16 cellular contexts compared by ENCODE assay signal in the genomic region with DNA sequence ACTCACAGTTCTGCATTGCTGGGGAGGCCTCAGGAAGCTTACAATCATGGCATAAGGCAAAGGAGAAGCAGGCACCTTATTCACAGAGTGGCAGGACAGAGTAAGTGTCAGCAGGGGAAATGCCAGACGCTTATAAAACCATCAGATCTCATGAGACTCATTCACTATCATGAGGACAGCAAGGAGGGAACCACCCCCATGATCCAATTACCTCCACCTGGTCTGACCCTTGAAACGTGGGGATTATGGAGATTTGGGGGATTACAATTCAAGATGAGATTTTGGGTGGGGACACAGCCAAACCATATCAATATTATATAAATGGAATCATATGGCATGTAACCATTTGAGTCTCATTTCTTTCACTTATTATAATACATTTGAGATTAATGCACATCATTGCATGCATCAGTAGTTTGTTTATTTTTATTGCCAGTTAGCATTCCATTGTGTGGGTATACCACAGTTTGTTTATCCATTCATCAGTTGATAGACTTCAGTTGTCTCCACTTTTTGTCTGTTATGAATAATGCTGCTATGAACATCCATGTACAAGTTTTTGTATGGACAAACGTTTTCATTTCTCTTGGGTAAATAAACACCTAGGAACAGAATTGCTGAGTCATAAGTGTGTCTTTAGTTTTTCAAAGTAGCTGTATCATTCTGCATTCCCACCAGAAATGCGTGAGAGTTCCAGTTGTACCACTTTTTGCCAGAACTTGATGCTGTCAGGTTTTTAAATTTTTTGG. TPM values are rescaled to one million over a fixed set of nuclear protein-coding genes. Genes with fewer than 3 reads are reported as not detected.
DNase-seq lines count a peak whose midpoint lies in the region; ATAC-seq, FAIRE-seq and TF ChIP-seq lines count a peak whose summit lies in the region.
"Had no signal": no experiment of that assay in that cellular context is flagged by ENCODE, and none has a peak within 500 bp of the region (broad histone marks: within the 10 kb centered on the region; RNA-seq: fewer than 3 reads in every experiment).

No MANE protein-coding gene starts in this region.

- no peaks in the 10 kb centered on the region for H3K9me3 ChIP-seq in K562 (replicated peaks; ENCODE audit: control insufficient read depth, insufficient read depth, low read depth, low read length)
- no peaks in the 10 kb centered on the region for H3K9me3 ChIP-seq in tibial nerve
- H3K9me3 ChIP-seq: BLaER1 treated with 17β-estradiol and CSF1 and Interleukin-3, amounts not matched to agents 10 nM and 100 nM; psoas muscle had no signal

- TF ChIP-seq EP300 in K562 (IDR thresholded peaks at IDR 0.05; ENCODE audit: low read length) (no peak), tibial nerve (IDR thresholded peaks at IDR 0.05) (no peak)

- H3K4me2 ChIP-seq in K562 (ENCODE audit: insufficient read depth, low read length) = peak overlapping the region; percentile 35
- H3K4me2 ChIP-seq: BLaER1 treated with 17β-estradiol and CSF1 and Interleukin-3, amounts not matched to agents 10 nM and 100 nM had no signal

- no peak overlapping the region; a peak in 1 of 4 replicates for H3K9ac ChIP-seq in K562 (ENCODE audit: insufficient read depth in 1 of 2, low read depth in 2 of 2, low read length in 2 of 2)
- H3K9ac ChIP-seq: BLaER1 treated with 17β-estradiol and CSF1 and Interleukin-3, amounts not matched to agents 10 nM and 100 nM had no signal

- H3K4me3 ChIP-seq in K562 (no peak overlapping the region), tibial nerve (no peak overlapping the region)
- H3K4me3 ChIP-seq: BLaER1 treated with 17β-estradiol and CSF1 and Interleukin-3, amounts not matched to agents 10 nM and 100 nM; psoas muscle; SK-N-MC had no signal

- H3K27ac ChIP-seq in K562 (ENCODE audit: extremely low read depth, low read depth, low read length) = no peak overlapping the region; the same call in 2 of the 3 replicates
- no peak overlapping the region for H3K27ac ChIP-seq in foreskin keratinocyte
- H3K27ac ChIP-seq in tibial nerve = no peak overlapping the region
- H3K27ac ChIP-seq: BLaER1 treated with 17β-estradiol and CSF1 and Interleukin-3, amounts not matched to agents 10 nM and 100 nM; psoas muscle; SK-N-MC had no signal

- TF ChIP-seq POLR2A in K562 (conservative IDR thresholded peaks at IDR 0.05) = no peak
- TF ChIP-seq POLR2A in tibial nerve (IDR thresholded peaks at IDR 0.05) = no peak

- peak; percentile 13 for DNase-seq in Daoy (ENCODE audit: low read depth)
- DNase-seq in NCI-H460 (ENCODE audit: extremely low read depth, low read depth) = peak; percentile 49
- peak in 2 of 4 experiments; percentile 16 to 33 for DNase-seq in K562 (ENCODE audit: extremely low read depth in 1 of 4, low spot score in 3 of 4)
- DNase-seq in foreskin keratinocyte = peak; percentile 44 to 54
- no peak for DNase-seq in NCI-H510A treated with DMSO at 0.1 percent for 48 hours (lab: John Stamatoyannopoulos, UW)
- DNase-seq in activated CD8-positive, alpha-beta memory T cell treated with anti-CD3 and anti-CD28 coated beads, Interleukin-2, amount 50 U/mL, for 4 hours = no peak
- DNase-seq in tibial nerve (ENCODE audit: low spot score in 2 of 2) = no peak
- DNase-seq: activated CD8-positive, alpha-beta memory T cell treated with anti-CD3 and anti-CD28 coated beads, Interleukin-2, amount 10 ng/mL, durations not matched to agents 7 days and 5 days; activated naive CD4-positive, alpha-beta T cell; caudate nucleus; naive thymus-derived CD4-positive, alpha-beta T cell; psoas muscle had no signal

- H3K36me3 ChIP-seq in K562 (ENCODE audit: control insufficient read depth, insufficient read depth, low read length) (no peaks in the 10 kb centered on the region), tibial nerve (no peaks in the 10 kb centered on the region)
- H3K36me3 ChIP-seq: BLaER1 treated with 17β-estradiol and CSF1 and Interleukin-3, amounts not matched to agents 10 nM and 100 nM had no signal

- no TSS peak for BruUV-seq in K562 (replicated peaks; lab: Mats Ljungman, UMichigan)

- in situ Hi-C loops in K562 (cut with MboI) = no loop called here

- H3K4me1 ChIP-seq in K562 (replicated peaks in 1 of 2; ENCODE audit: control insufficient read depth in 2 of 2, insufficient read depth in 2 of 2, low read length in 2 of 2) (peaks cover 3 to 12% of the 10 kb centered on the region in 2 experiments; a peak in 3 of 5 replicates), foreskin keratinocyte (peaks cover 5% of the 10 kb centered on the region), tibial nerve (peaks cover 0 to 21% (median 2%) of the 10 kb centered on the region in 4 donors)

- ATAC-seq in K562 (peak; percentile 73), foreskin keratinocyte (no peak), HG02763 (IDR thresholded peaks at IDR 0.05; ENCODE audit: unreplicated experiment) (no peak)
- ATAC-seq: activated CD8-positive, alpha-beta memory T cell treated with anti-CD3 and anti-CD28 coated beads, Interleukin-2, amount 10 ng/mL, durations not matched to agents 7 days and 5 days; naive thymus-derived CD4-positive, alpha-beta T cell; psoas muscle had no signal

- no peaks in the 10 kb centered on the region for H3K79me2 ChIP-seq in K562 (ENCODE audit: control insufficient read depth, insufficient read depth, low read length)

- POLR2A ChIA-PET in K562 (lab: Yijun Ruan, JAX) = interaction anchor here (1.4 kb wide), 1 partner anchor 10 kb away, joined by 7 read pairs; no protein-coding TSS in a partner anchor

- H2AFZ ChIP-seq in K562 (ENCODE audit: low read depth, low read length) = peak overlapping the region; percentile 69

- TF ChIP-seq CTCF in K562 (IDR thresholded peaks at IDR 0.05 in 2 of 3, conservative IDR thresholded peaks at IDR 0.05 in 1 of 3; ENCODE audit: insufficient read depth in 2 of 3, low read depth in 1 of 3, low read length in 3 of 3) (no peak), foreskin keratinocyte (conservative IDR thresholded peaks at IDR 0.05) (no peak), tibial nerve (IDR thresholded peaks at IDR 0.05) (no peak)

- CTCF ChIA-PET in K562 (lab: Yijun Ruan, JAX; ENCODE audit: low intra/inter-chr PET ratio) = no interaction called here

- TF ChIP-seq RAD21 in K562 (CRISPR knock-in tag; conservative IDR thresholded peaks at IDR 0.05 in 1 of 2, IDR thresholded peaks at IDR 0.05 in 1 of 2) = no peak

- no peaks in the 10 kb centered on the region for H3K9me1 ChIP-seq in K562 (ENCODE audit: control insufficient read depth, insufficient read depth, low read length)

- intact Hi-C loops in K562 (cut with micrococcal nuclease) = no loop called here

- peak; percentile 66 for FAIRE-seq in K562 (lab: Jason Lieb, UNC)
- FAIRE-seq: GM12892 had no signal

- no peaks in the 10 kb centered on the region for H4K20me1 ChIP-seq in K562 (replicated peaks; ENCODE audit: control insufficient read depth, insufficient read depth, low read length)
- H4K20me1 ChIP-seq: BLaER1 treated with 17β-estradiol and CSF1 and Interleukin-3, amounts not matched to agents 10 nM and 100 nM had no signal

- WGBS in K562 (ENCODE audit: insufficient coverage, low coverage, missing lambda C conversion rate) = 4% methylated on average over 4 of the region's 4 CpGs
- WGBS in tibial nerve, 2 donors = 54 to 58% methylated on average over 4 of the region's 4 CpGs

- H3K27me3 ChIP-seq in K562 (ENCODE audit: control insufficient read depth in 2 of 2, insufficient read depth in 2 of 2, low read length in 2 of 2) = no peaks in the 10 kb centered on the region
- H3K27me3 ChIP-seq in foreskin keratinocyte = no peaks in the 10 kb centered on the region
- H3K27me3 ChIP-seq in tibial nerve = no peaks in the 10 kb centered on the region
- H3K27me3 ChIP-seq: BLaER1 treated with 17β-estradiol and CSF1 and Interleukin-3, amounts not matched to agents 10 nM and 100 nM had no signal

RNA-seq across cellular contexts. Expression of a gene that starts 5.8 kb away (rescaled TPM):
- total RNA-seq in Daoy (2014; rRNA removed; shearing (Covaris generic)) = 28.3 and 41.3 TPM in 2 replicates
- total RNA-seq in NCI-H460 (2014; rRNA removed; shearing (Covaris generic)) = 12.6 and 14.1 TPM in 2 replicates
- 6.7 and 9.4 TPM in 2 replicates for polyA plus RNA-seq in NCI-H460 (2014; cell fraction: nucleus; rRNA removed)
- 17.6 and 65.7 TPM in 2 replicates for total RNA-seq in K562 (2011; cell fraction: chromatin; rRNA removed; ENCODE audit: low replicate concordance)
- total RNA-seq in K562 (2011; cell fraction: nucleolus; rRNA removed) = 9.3 and 12.1 TPM in 2 replicates
- total RNA-seq in K562 (2011; cell fraction: nucleoplasm; rRNA removed) = 18.6 and 21.4 TPM in 2 replicates
- total RNA-seq in K562 (2014; rRNA removed) = 14.7 and 16.1 TPM in 2 replicates
- total RNA-seq in K562 (2014; rRNA removed; fragmentation: Illumina TruSeq; extraction: Trizol) = 23.2 and 28.0 TPM in 2 replicates
- 19.5 and 21.3 TPM in 2 replicates for total RNA-seq in K562 (2015; rRNA removed; fragmentation: Illumina TruSeq; extraction: Trizol)
- total RNA-seq in K562 (2021) = 13.0 and 14.6 TPM in 2 replicates
- 9.4 and 12.6 TPM in 2 replicates for polyA plus RNA-seq in K562 (2011; rRNA removed)
- polyA plus RNA-seq in K562 (2011; cell fraction: cytosol; rRNA removed) = 2.2 and 4.4 TPM in 2 replicates
- 7.7 and 10.2 TPM in 2 replicates for polyA plus RNA-seq in K562 (2011; cell fraction: nucleus; rRNA removed)
- polyA plus RNA-seq in K562 (2012) = 8.7 and 10.8 TPM in 2 replicates
- polyA plus RNA-seq in K562 (2014; fragmentation: Illumina TruSeq; extraction: Trizol) = 12.5 and 15.5 TPM in 2 replicates
- polyA plus RNA-seq in K562 (2014; fragmentation: Nextera tagmentation; extraction: Ambion mirVana) = 10 to 100 TPM in 1 of 2 experiments, 1 to 10 TPM in 1; 6.9 to 16.2 TPM
- 7.8 and 8.3 TPM in 2 replicates for polyA plus RNA-seq in K562 (2014; rRNA removed)
- polyA minus RNA-seq in K562 (2011; rRNA and poly(A)+ RNA removed) = 44.2 and 47.9 TPM in 2 replicates
- 8.1 and 12.8 TPM in 2 replicates for polyA minus RNA-seq in K562 (2011; cell fraction: cytosol; rRNA and poly(A)+ RNA removed)
- 27.5 and 45.9 TPM in 2 replicates for polyA minus RNA-seq in K562 (2011; cell fraction: nucleus; rRNA and poly(A)+ RNA removed)
- total RNA-seq in foreskin keratinocyte = 16.8 and 20.0 TPM in 2 replicates
- polyA plus RNA-seq in foreskin keratinocyte = 6.9 and 8.0 TPM in 2 replicates
- total RNA-seq in tibial nerve = 10 to 100 TPM; 14.7 to 36.7 (median 20.8) TPM

RNA-seq across cellular contexts. Expression of a gene that starts 34.6 kb away (rescaled TPM):
- total RNA-seq in Daoy (2014; rRNA removed; shearing (Covaris generic)) = 4.6 and 4.9 TPM in 2 replicates
- total RNA-seq in NCI-H460 (2014; rRNA removed; shearing (Covaris generic)) = 9.5 and 10.3 TPM in 2 replicates
- 4.6 and 7.8 TPM in 2 replicates for polyA plus RNA-seq in NCI-H460 (2014; cell fraction: nucleus; rRNA removed)
- 0.86 and 1.5 TPM in 2 replicates for total RNA-seq in K562 (2011; cell fraction: chromatin; rRNA removed; ENCODE audit: low replicate concordance)
- 0.67 and 1.2 TPM in 2 replicates for total RNA-seq in K562 (2011; cell fraction: nucleolus; rRNA removed)
- total RNA-seq in K562 (2011; cell fraction: nucleoplasm; rRNA removed) = 0.92 and 1.0 TPM in 2 replicates
- total RNA-seq in K562 (2014; rRNA removed) = 0.18 and 0.20 TPM in 2 replicates
- 0.11 and 0.48 TPM in 2 replicates for total RNA-seq in K562 (2014; rRNA removed; fragmentation: Illumina TruSeq; extraction: Trizol)
- 0.41 and 0.69 TPM in 2 replicates for total RNA-seq in K562 (2015; rRNA removed; fragmentation: Illumina TruSeq; extraction: Trizol)
- total RNA-seq in K562 (2021) = 0.58 and 1.0 TPM in 2 replicates
- polyA plus RNA-seq in K562 (2011; rRNA removed) = 0.19 and 0.21 TPM in 2 replicates
- 0.06 and 0.15 TPM in 2 replicates for polyA plus RNA-seq in K562 (2011; cell fraction: cytosol; rRNA removed)
- polyA plus RNA-seq in K562 (2011; cell fraction: nucleus; rRNA removed) = 0.29 and 0.67 TPM in 2 replicates
- polyA plus RNA-seq in K562 (2012) = 0.17 and 1.1 TPM in 2 replicates
- 0.22 and 0.33 TPM in 2 replicates for polyA plus RNA-seq in K562 (2014; fragmentation: Illumina TruSeq; extraction: Trizol)
- polyA plus RNA-seq in K562 (2014; fragmentation: Nextera tagmentation; extraction: Ambion mirVana) = under 1 TPM in 1 of 2 experiments, not detected in 1; 0.06 TPM
- polyA plus RNA-seq in K562 (2014; rRNA removed) = 0.26 and 0.48 TPM in 2 replicates
- polyA minus RNA-seq in K562 (2011; rRNA and poly(A)+ RNA removed) = 0.18 TPM in 2 replicates
- not detected in 2 replicates for polyA minus RNA-seq in K562 (2011; cell fraction: cytosol; rRNA and poly(A)+ RNA removed)
- 0.33 and 0.54 TPM in 2 replicates for polyA minus RNA-seq in K562 (2011; cell fraction: nucleus; rRNA and poly(A)+ RNA removed)
- 2.5 and 2.6 TPM in 2 replicates for total RNA-seq in foreskin keratinocyte
- polyA plus RNA-seq in foreskin keratinocyte = 0.56 and 0.93 TPM in 2 replicates
- total RNA-seq in tibial nerve = 10 to 100 TPM; 14.4 to 22.4 (median 17.9) TPM

Comparison
In these comparisons a context has a peak if more than half of its experiments do, and no peak if none do; other contexts are left out.
1. DNase-seq: peak in Daoy (single experiment), NCI-H460 (single experiment) and foreskin keratinocyte (2 of 2); none in NCI-H510A treated with DMSO at 0.1 percent for 48 hours (single experiment), activated CD8-positive, alpha-beta memory T cell treated with anti-CD3 and anti-CD28 coated beads, Interleukin-2, amount 50 U/mL, for 4 hours (single experiment) and tibial nerve (0 of 2).